7 cellular contexts compared by ENCODE assay signal in genomic region chr12:10720974-10721565, GRCh38. TPM values are rescaled to one million over a fixed set of nuclear protein-coding genes. Genes with fewer than 3 reads are reported as not detected.
DNase-seq lines count a peak whose midpoint lies in the region; ATAC-seq and TF ChIP-seq lines count a peak whose summit lies in the region.

No MANE protein-coding gene starts in this region.

- peaks cover 0 to 2% (median 1%) of the 10 kb centered on the region in 4 donors for H3K36me3 ChIP-seq in stomach

- no peak for TF ChIP-seq CTCF in HFFc6 (IDR thresholded peaks at IDR 0.05)
- TF ChIP-seq CTCF in activated CD8-positive, alpha-beta T cell treated with anti-CD3 and anti-CD28 coated beads for 36 hours (IDR thresholded peaks at IDR 0.05), result no peak
- no peak for TF ChIP-seq CTCF in stomach (IDR thresholded peaks at IDR 0.05)

- H3K36me3 Mint-ChIP-seq in HFFc6 (ENCODE audit: low read depth), result peaks cover 5% of the 10 kb centered on the region; the same call in 1 of the 2 replicates
- peaks cover 44% of the 10 kb centered on the region for H3K36me3 Mint-ChIP-seq in activated CD8-positive, alpha-beta T cell treated with anti-CD3 and anti-CD28 coated beads for 36 hours (ENCODE audit: low read depth)

- H3K4me3 ChIP-seq in iPS-11a (ENCODE audit: low read depth, low read length) (peak overlapping the region; percentile 96), stomach (peak overlapping the region; percentile 82 to 95 (median 90))

- WGBS in stomach, 5 donors, result 27 to 39% (median 33%) methylated on average over 3 of the region's 3 CpGs

- H3K27ac ChIP-seq in stomach, result peak overlapping the region; percentile 50 to 99 (median 98)

- H3K27ac Mint-ChIP-seq in HFFc6, result peak overlapping the region; percentile 100
- H3K27ac Mint-ChIP-seq in activated CD8-positive, alpha-beta T cell treated with anti-CD3 and anti-CD28 coated beads for 36 hours, result peak overlapping the region; percentile 99

- POLR2A ChIA-PET in activated CD8-positive, alpha-beta T cell treated with anti-CD3 and anti-CD28 coated beads for 36 hours (lab: Charles Lee), result interaction anchor here (0.6 kb wide), 1 partner anchor 1580 kb away, joined by 3 read pairs; no protein-coding TSS in a partner anchor

- TF ChIP-seq EP300 in stomach (IDR thresholded peaks at IDR 0.05), result no peak

- no peaks in the 10 kb centered on the region; the same call in 1 of the 2 replicates for H3K9me3 Mint-ChIP-seq in HFFc6
- H3K9me3 Mint-ChIP-seq in activated CD8-positive, alpha-beta T cell treated with anti-CD3 and anti-CD28 coated beads for 36 hours, result no peaks in the 10 kb centered on the region

- peaks cover 49 to 70% (median 60%) of the 10 kb centered on the region in 4 donors for H3K4me1 ChIP-seq in stomach

- H3K27me3 ChIP-seq in stomach, result no peaks in the 10 kb centered on the region

- DNase-seq in HFFc6 (no peak), stomach (no peak), SKM-1 (lab: John Stamatoyannopoulos, UW; ENCODE audit: unreplicated experiment) (no peak)
- no peak for DNase-seq in activated CD8-positive, alpha-beta T cell treated with anti-CD3 and anti-CD28 coated beads for 36 hours
- no peak for DNase-seq in activated naive CD4-positive, alpha-beta T cell (lab: John Stamatoyannopoulos, UW)

- no peaks in the 10 kb centered on the region for H3K9me3 ChIP-seq in stomach

- TF ChIP-seq POLR2A in stomach (IDR thresholded peaks at IDR 0.05), result no peak

- peaks cover 7% of the 10 kb centered on the region for H3K27me3 Mint-ChIP-seq in HFFc6 (ENCODE audit: insufficient read depth)
- peaks cover 18% of the 10 kb centered on the region for H3K27me3 Mint-ChIP-seq in activated CD8-positive, alpha-beta T cell treated with anti-CD3 and anti-CD28 coated beads for 36 hours

- CTCF ChIA-PET in activated CD8-positive, alpha-beta T cell treated with anti-CD3 and anti-CD28 coated beads for 36 hours (lab: Charles Lee), result interaction anchor here (4.4 kb wide), 1 partner anchor 29 kb away, joined by 28 read pairs; no protein-coding TSS in a partner anchor

- H3K4me1 Mint-ChIP-seq in HFFc6 (ENCODE audit: low read depth), result peaks cover 65% of the 10 kb centered on the region
- H3K4me1 Mint-ChIP-seq in activated CD8-positive, alpha-beta T cell treated with anti-CD3 and anti-CD28 coated beads for 36 hours (ENCODE audit: low read depth), result peaks cover 57% of the 10 kb centered on the region

- intact Hi-C loops in activated CD8-positive, alpha-beta T cell treated with anti-CD3 and anti-CD28 coated beads for 36 hours (cut with micrococcal nuclease), result no loop called here
- intact Hi-C loops in stomach (cut with DNase I; ENCODE audit: low total_unique reads), result no loop called here

- no peak for ATAC-seq in activated CD8-positive, alpha-beta T cell treated with anti-CD3 and anti-CD28 coated beads for 36 hours
- no peak for ATAC-seq in HG02885 (IDR thresholded peaks at IDR 0.05; ENCODE audit: poor library complexity, unreplicated experiment)

- peak overlapping the region; percentile 98 for H3K4me3 Mint-ChIP-seq in HFFc6
- peak overlapping the region; percentile 98 for H3K4me3 Mint-ChIP-seq in activated CD8-positive, alpha-beta T cell treated with anti-CD3 and anti-CD28 coated beads for 36 hours

RNA-seq across cellular contexts. Expression of gene YBX3, which starts 2.1 kb away (rescaled TPM):
- 100 to 1,000 TPM; 202 to 251 (median 218) TPM for total RNA-seq in HFFc6 (2021; fragmentation: NEBNext Ultra II Directional; extraction: Animal tissue kit (Norgen Biotek cat#: 25700))
- total RNA-seq in activated CD8-positive, alpha-beta T cell treated with anti-CD3 and anti-CD28 coated beads for 36 hours, result 100 to 1,000 TPM; 258 to 273 TPM
- 100 to 1,000 TPM; 159 to 585 (median 324) TPM for total RNA-seq in stomach
- polyA plus RNA-seq in stomach, result 100 to 1,000 TPM; 158 to 302 (median 214) TPM

RNA-seq across cellular contexts. Expression of gene STYK1, which starts 47.2 kb away (rescaled TPM):
- total RNA-seq in HFFc6 (2021; fragmentation: NEBNext Ultra II Directional; extraction: Animal tissue kit (Norgen Biotek cat#: 25700)), result 1 to 10 TPM; 1.1 to 3.0 (median 1.8) TPM
- total RNA-seq in activated CD8-positive, alpha-beta T cell treated with anti-CD3 and anti-CD28 coated beads for 36 hours, result 1 to 10 TPM in 1 of 2 experiments, under 1 TPM in 1; 0.70 to 1.1 TPM
- 10 to 100 TPM in 3 of 5 donors, 1 to 10 TPM in 2; 2.3 to 23.7 (median 12.0) TPM for total RNA-seq in stomach
- 1 to 10 TPM; 2.5 to 4.4 (median 4.3) TPM for polyA plus RNA-seq in stomach
